In genomic region chr16:4593069-4593468, GRCh38 we compare ENCODE assay signal across 2 cellular contexts.
TF ChIP-seq lines count a peak whose summit lies in the region.

No MANE protein-coding gene starts in this region.

TF ChIP-seq in HEK293, 187 proteins besides CTCF, POLR2A, EP300 and RAD21:
- TF ChIP-seq ZNF580 (tag by site-specific recombination; IDR thresholded peaks at IDR 0.05): no peak
- TF ChIP-seq ZIC2 (tag by site-specific recombination; IDR thresholded peaks at IDR 0.05): peak; percentile 97

TF ChIP-seq in H1, 55 proteins besides CTCF, POLR2A, EP300 and RAD21:
- TF ChIP-seq SP4 (IDR thresholded peaks at IDR 0.05; ENCODE audit: low read length) (no peak), JUN (IDR thresholded peaks at IDR 0.05; ENCODE audit: low read depth, low read length) (no peak), SIX5 (IDR thresholded peaks at IDR 0.05; ENCODE audit: low read depth, low read length) (no peak), NANOG (IDR thresholded peaks at IDR 0.05; ENCODE audit: insufficient read depth, low read depth, low read length, poor library complexity, severe bottlenecking) (peak; percentile 21), SIN3A (conservative IDR thresholded peaks at IDR 0.05 in 1 of 2, IDR thresholded peaks at IDR 0.05 in 1 of 2; ENCODE audit: low read depth in 1 of 2, low read length in 2 of 2) (0 out of 4 replicates have a peak, but pooled peaks of 1 of the 2 experiments have one; percentile 51), GABPA (IDR thresholded peaks at IDR 0.05; ENCODE audit: borderline replicate concordance, insufficient read depth, low read length) (peak; percentile 32; the same call in 1 of the 2 replicates), TCF12 (IDR thresholded peaks at IDR 0.05; ENCODE audit: low read depth, low read length) (0 out of 2 replicates have a peak, but pooled peaks have one; percentile 65)
